29 cellular contexts compared by ENCODE assay signal in the genomic region with DNA sequence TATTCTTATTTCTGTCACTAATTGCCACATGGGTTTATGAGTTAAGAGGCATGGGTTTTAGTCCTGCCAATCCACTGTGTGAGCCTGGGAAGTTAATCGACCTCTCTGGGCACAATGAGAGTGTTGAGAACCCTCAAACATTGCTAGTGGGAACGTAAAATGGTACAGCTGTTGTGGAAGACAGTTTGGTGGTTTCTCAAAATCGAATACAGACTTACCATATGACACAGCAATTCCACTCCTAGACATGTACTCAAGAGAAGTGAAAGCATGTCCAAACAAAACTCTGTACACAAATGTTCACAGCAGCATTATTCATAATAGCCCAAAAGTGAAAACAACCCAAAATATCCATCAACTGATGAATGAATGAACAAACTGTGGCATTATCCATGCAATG.
"Had no signal": no experiment of that assay in that cellular context is flagged by ENCODE, and none has a peak within 500 bp of the region (broad histone marks: within the 10 kb centered on the region; RNA-seq: fewer than 3 reads in every experiment).

No MANE protein-coding gene starts in this region.

- H3K4me3 ChIP-seq: colonic mucosa, dorsolateral prefrontal cortex, esophagus muscularis mucosa, gastrocnemius medialis, heart left ventricle had no signal

- H3K27ac Mint-ChIP-seq: activated CD8-positive, alpha-beta T cell treated with anti-CD3 and anti-CD28 coated beads for 36 hours; activated naive CD8-positive, alpha-beta T cell; activated T-helper 17 cell treated with anti-CD3 and anti-CD28 coated beads, Interleukin-2, amount 50 U/mL, for 72 hours; endodermal cell had no signal

- ATAC-seq: activated CD8-positive, alpha-beta T cell treated with anti-CD3 and anti-CD28 coated beads for 36 hours; activated T-cell treated with anti-CD3 and anti-CD28 coated beads, Interleukin-2, amount 50 U/mL, for 4 hours; activated T-helper 17 cell treated with anti-CD3 and anti-CD28 coated beads, Interleukin-2, amount 50 U/mL, for 72 hours; foreskin keratinocyte; gastrocnemius medialis; heart left ventricle had no signal

- H3K4me3 Mint-ChIP-seq: activated CD8-positive, alpha-beta T cell treated with anti-CD3 and anti-CD28 coated beads for 36 hours; activated naive CD8-positive, alpha-beta T cell; activated T-cell treated with anti-CD3 and anti-CD28 coated beads, Interleukin-2, amount 50 U/mL, for 4 hours; activated T-helper 17 cell treated with anti-CD3 and anti-CD28 coated beads, Interleukin-2, amount 50 U/mL, for 72 hours; endodermal cell had no signal

- H3K36me3 Mint-ChIP-seq: activated naive CD8-positive, alpha-beta T cell had no signal

- DNase-seq: activated CD4-positive, alpha-beta T cell treated with anti-CD3 and anti-CD28 coated beads for 1 hour; activated CD4-positive, alpha-beta T cell treated with anti-CD3 and anti-CD28 coated beads for 4 hours; activated CD4-positive, alpha-beta T cell treated with anti-CD3 and anti-CD28 coated beads, Interleukin-2, amount 50 U/mL, for 1 hour; activated CD4-positive, alpha-beta T cell treated with anti-CD3 and anti-CD28 coated beads, Interleukin-2, amount 50 U/mL, for 48 hours; activated CD4-positive, CD25-positive, alpha-beta regulatory T cell; activated CD8-positive, alpha-beta memory T cell treated with anti-CD3 and anti-CD28 coated beads for 24 hours; activated CD8-positive, alpha-beta T cell treated with anti-CD3 and anti-CD28 coated beads for 36 hours; activated effector memory CD4-positive, alpha-beta T cell treated with Interleukin-2 at 50 U/mL for 16 hours; activated gamma-delta T cell treated with Interleukin-2 at 50 U/mL for 16 hours; activated naive CD4-positive, alpha-beta T cell treated with anti-CD3 and anti-CD28 coated beads, Interleukin-2, amount 50 U/mL, for 16 hours; activated naive CD4-positive, alpha-beta T cell treated with Interleukin-2 at 50 U/mL for 16 hours; activated T-cell treated with anti-CD3 and anti-CD28 coated beads, Interleukin-2, amount 50 U/mL, for 4 hours; amniotic stem cell; anterior cingulate cortex; brain microvascular endothelial cell; caudate nucleus; colonic mucosa; dorsolateral prefrontal cortex; effector memory CD4-positive, alpha-beta T cell; endodermal cell; erythroblast; foreskin keratinocyte; gastrocnemius medialis; glutamatergic neuron; heart left ventricle had no signal

- FAIRE-seq: astrocyte had no signal

- H3K27me3 Mint-ChIP-seq: activated CD8-positive, alpha-beta T cell treated with anti-CD3 and anti-CD28 coated beads for 36 hours; activated naive CD8-positive, alpha-beta T cell; activated T-helper 17 cell treated with anti-CD3 and anti-CD28 coated beads, Interleukin-2, amount 50 U/mL, for 72 hours had no signal

- H3K4me1 Mint-ChIP-seq: activated T-helper 17 cell treated with anti-CD3 and anti-CD28 coated beads, Interleukin-2, amount 50 U/mL, for 72 hours had no signal

- H3K9me3 Mint-ChIP-seq: activated CD8-positive, alpha-beta T cell treated with anti-CD3 and anti-CD28 coated beads for 36 hours; activated T-cell treated with anti-CD3 and anti-CD28 coated beads, Interleukin-2, amount 50 U/mL, for 4 hours; activated T-helper 17 cell treated with anti-CD3 and anti-CD28 coated beads, Interleukin-2, amount 50 U/mL, for 72 hours; endodermal cell had no signal

- H3K36me3 ChIP-seq: brain microvascular endothelial cell, colonic mucosa, gastrocnemius medialis had no signal

- H3K27me3 ChIP-seq: brain microvascular endothelial cell, colonic mucosa, dorsolateral prefrontal cortex, esophagus muscularis mucosa, foreskin keratinocyte, gastrocnemius medialis, heart left ventricle had no signal
